Comparison of ENCODE assay signal across 9 cellular contexts in genomic region chr10:122911889-122912484, GRCh38. TPM values are rescaled to one million over a fixed set of nuclear protein-coding genes. Genes with fewer than 3 reads are reported as not detected.
A peak's percentile ranks its signal among the peaks of the same experiment; 100 is the strongest.
DNase-seq lines count a peak whose midpoint lies in the region; ATAC-seq, FAIRE-seq and TF ChIP-seq lines count a peak whose summit lies in the region.
"Had no signal": no experiment of that assay in that cellular context is flagged by ENCODE, and none has a peak within 500 bp of the region (broad histone marks: within the 10 kb centered on the region; RNA-seq: fewer than 3 reads in every experiment).

No MANE protein-coding gene starts in this region.

- TF ChIP-seq CTCF in astrocyte of the cerebellum (IDR thresholded peaks at IDR 0.05; ENCODE audit: low read depth, low read length, missing control alignments) = no peak
- no peak for TF ChIP-seq CTCF in left lung (IDR thresholded peaks at IDR 0.05)

- H3K27me3 ChIP-seq in SJCRH30 (no peaks in the 10 kb centered on the region), left lung (no peaks in the 10 kb centered on the region)
- H3K27me3 ChIP-seq: neutrophil had no signal

- ATAC-seq in left lung (peak; percentile 96), GM18520 (IDR thresholded peaks at IDR 0.05; ENCODE audit: unreplicated experiment) (no peak), HG03175 (IDR thresholded peaks at IDR 0.05; ENCODE audit: unreplicated experiment) (no peak)

- no peaks in the 10 kb centered on the region for H3K4me1 ChIP-seq in SJCRH30
- H3K4me1 ChIP-seq in left lung = no peaks in the 10 kb centered on the region

- in situ Hi-C loops in astrocyte of the cerebellum (cut with HindIII; ENCODE audit: low sequenced_read_pairs) = no loop called here

- DNase-seq in H54 (ENCODE audit: insufficient read length, low spot score) (peak; percentile 12), SJCRH30 (peak; percentile 45 to 77), astrocyte of the cerebellum (ENCODE audit: low read depth) (peak; percentile 35), left lung (no peak), D341Med (ENCODE audit: low spot score) (no peak)
- DNase-seq in stimulated activated naive CD4-positive, alpha-beta T cell (lab: John Stamatoyannopoulos, UW) = peak; percentile 8 to 56 (median 36)

- intact Hi-C loops in left lung (cut with DNase I) = no loop called here

- no peaks in the 10 kb centered on the region for H3K9me3 ChIP-seq in SJCRH30 (replicated peaks)
- peaks cover 0 to 2% of the 10 kb centered on the region in 2 donors for H3K9me3 ChIP-seq in left lung
- H3K9me3 ChIP-seq: neutrophil had no signal

- H3K4me3 ChIP-seq in SJCRH30 (no peak overlapping the region), astrocyte of the cerebellum (ENCODE audit: low read depth, low read length) (no peak overlapping the region), left lung (no peak overlapping the region)

- H3K36me3 ChIP-seq in SJCRH30 (no peaks in the 10 kb centered on the region), left lung (no peaks in the 10 kb centered on the region)
- H3K36me3 ChIP-seq: neutrophil had no signal

- H3K27ac ChIP-seq in SJCRH30 = no peak overlapping the region
- no peak overlapping the region for H3K27ac ChIP-seq in left lung
- H3K27ac ChIP-seq: neutrophil had no signal

- FAIRE-seq in H54 (lab: Jason Lieb, UNC) = no peak

- TF ChIP-seq POLR2A in H54 (IDR thresholded peaks at IDR 0.05; ENCODE audit: low read depth, low read length) = no peak

RNA-seq across cellular contexts. Expression of gene FAM24A, which starts 1.6 kb away (rescaled TPM):
- total RNA-seq in SJCRH30 (2014; rRNA removed; shearing (Covaris generic)) = not detected in 2 replicates
- total RNA-seq in left lung = not detected

RNA-seq across cellular contexts. Expression of gene FAM24B, which starts 32.6 kb away (rescaled TPM):
- total RNA-seq in SJCRH30 (2014; rRNA removed; shearing (Covaris generic)) = 11.2 and 19.9 TPM in 2 replicates
- total RNA-seq in left lung = 1 to 10 TPM; 3.0 to 4.0 TPM

RNA-seq across cellular contexts. Expression of gene C10orf88, which starts 42.0 kb away (rescaled TPM):
- total RNA-seq in SJCRH30 (2014; rRNA removed; shearing (Covaris generic)) = 12.0 and 14.1 TPM in 2 replicates
- 10 to 100 TPM in 1 of 2 donors, 1 to 10 TPM in 1; 5.9 to 10.0 TPM for total RNA-seq in left lung

Comparison
In these comparisons a context has a peak if more than half of its experiments do, and no peak if none do; other contexts are left out.
1. DNase-seq: peak in H54 (single experiment), SJCRH30 (2 of 2), astrocyte of the cerebellum (single experiment) and stimulated activated naive CD4-positive, alpha-beta T cell (6 of 6); none in left lung (0 of 2) and D341Med (single experiment).